1 cellular context compared by ENCODE assay signal in genomic region chr19:36054119-36054732, GRCh38.
TF ChIP-seq lines count a peak whose summit lies in the region.

THAP8 (minus strand) TSS chr19:36054285; CDS start chr19:36054217, 68 bp downstream.

TF ChIP-seq in HEK293, 187 proteins besides CTCF, POLR2A, EP300 and RAD21 (continued from another document):
- TF ChIP-seq, protein P1, sequence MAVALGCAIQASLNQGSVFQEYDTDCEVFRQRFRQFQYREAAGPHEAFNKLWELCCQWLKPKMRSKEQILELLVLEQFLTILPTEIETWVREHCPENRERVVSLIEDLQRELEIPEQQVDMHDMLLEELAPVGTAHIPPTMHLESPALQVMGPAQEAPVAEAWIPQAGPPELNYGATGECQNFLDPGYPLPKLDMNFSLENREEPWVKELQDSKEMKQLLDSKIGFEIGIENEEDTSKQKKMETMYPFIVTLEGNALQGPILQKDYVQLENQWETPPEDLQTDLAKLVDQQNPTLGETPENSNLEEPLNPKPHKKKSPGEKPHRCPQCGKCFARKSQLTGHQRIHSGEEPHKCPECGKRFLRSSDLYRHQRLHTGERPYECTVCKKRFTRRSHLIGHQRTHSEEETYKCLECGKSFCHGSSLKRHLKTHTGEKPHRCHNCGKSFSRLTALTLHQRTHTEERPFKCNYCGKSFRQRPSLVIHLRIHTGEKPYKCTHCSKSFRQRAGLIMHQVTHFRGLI (tag by site-specific recombination; IDR thresholded peaks at IDR 0.05) = peak; percentile 36; the same call in 1 of the 2 replicates
- TF ChIP-seq KLF8 (tag by site-specific recombination; IDR thresholded peaks at IDR 0.05) (peak; percentile 99), REST (tag by site-specific recombination; IDR thresholded peaks at IDR 0.05) (peak; percentile 77; the same call in 1 of the 2 replicates), ZNF2 (tag by site-specific recombination; IDR thresholded peaks at IDR 0.05) (peak; percentile 97), ZEB2 (tag by site-specific recombination; IDR thresholded peaks at IDR 0.05) (peak; percentile 97), ZNF521 (tag by site-specific recombination; IDR thresholded peaks at IDR 0.05) (no peak), ZNF426 (tag by site-specific recombination; IDR thresholded peaks at IDR 0.05) (no peak), ZBTB21 (tag by site-specific recombination; IDR thresholded peaks at IDR 0.05) (peak; percentile 95), ZNF24 (tag by site-specific recombination; IDR thresholded peaks at IDR 0.05) (peak; percentile 95), SETDB1 (IDR thresholded peaks at IDR 0.05; ENCODE audit: insufficient read length, low read length) (no peak), ZNF830 (tag by site-specific recombination; IDR thresholded peaks at IDR 0.05; ENCODE audit: low read depth) (no peak), BCL11A (tag by site-specific recombination; IDR thresholded peaks at IDR 0.05; ENCODE audit: low read depth) (peak; percentile 11; the same call in 1 of the 2 replicates), ZBTB20 (tag by site-specific recombination; IDR thresholded peaks at IDR 0.05) (peak; percentile 59; the same call in 1 of the 2 replicates), ZNF10 (tag by site-specific recombination; IDR thresholded peaks at IDR 0.05) (peak; percentile 68; the same call in 1 of the 2 replicates)
- TF ChIP-seq, protein P2, sequence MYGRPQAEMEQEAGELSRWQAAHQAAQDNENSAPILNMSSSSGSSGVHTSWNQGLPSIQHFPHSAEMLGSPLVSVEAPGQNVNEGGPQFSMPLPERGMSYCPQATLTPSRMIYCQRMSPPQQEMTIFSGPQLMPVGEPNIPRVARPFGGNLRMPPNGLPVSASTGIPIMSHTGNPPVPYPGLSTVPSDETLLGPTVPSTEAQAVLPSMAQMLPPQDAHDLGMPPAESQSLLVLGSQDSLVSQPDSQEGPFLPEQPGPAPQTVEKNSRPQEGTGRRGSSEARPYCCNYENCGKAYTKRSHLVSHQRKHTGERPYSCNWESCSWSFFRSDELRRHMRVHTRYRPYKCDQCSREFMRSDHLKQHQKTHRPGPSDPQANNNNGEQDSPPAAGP (tag by site-specific recombination; IDR thresholded peaks at IDR 0.05) = peak; percentile 99; the same call in 1 of the 2 replicates
- TF ChIP-seq, protein P3, sequence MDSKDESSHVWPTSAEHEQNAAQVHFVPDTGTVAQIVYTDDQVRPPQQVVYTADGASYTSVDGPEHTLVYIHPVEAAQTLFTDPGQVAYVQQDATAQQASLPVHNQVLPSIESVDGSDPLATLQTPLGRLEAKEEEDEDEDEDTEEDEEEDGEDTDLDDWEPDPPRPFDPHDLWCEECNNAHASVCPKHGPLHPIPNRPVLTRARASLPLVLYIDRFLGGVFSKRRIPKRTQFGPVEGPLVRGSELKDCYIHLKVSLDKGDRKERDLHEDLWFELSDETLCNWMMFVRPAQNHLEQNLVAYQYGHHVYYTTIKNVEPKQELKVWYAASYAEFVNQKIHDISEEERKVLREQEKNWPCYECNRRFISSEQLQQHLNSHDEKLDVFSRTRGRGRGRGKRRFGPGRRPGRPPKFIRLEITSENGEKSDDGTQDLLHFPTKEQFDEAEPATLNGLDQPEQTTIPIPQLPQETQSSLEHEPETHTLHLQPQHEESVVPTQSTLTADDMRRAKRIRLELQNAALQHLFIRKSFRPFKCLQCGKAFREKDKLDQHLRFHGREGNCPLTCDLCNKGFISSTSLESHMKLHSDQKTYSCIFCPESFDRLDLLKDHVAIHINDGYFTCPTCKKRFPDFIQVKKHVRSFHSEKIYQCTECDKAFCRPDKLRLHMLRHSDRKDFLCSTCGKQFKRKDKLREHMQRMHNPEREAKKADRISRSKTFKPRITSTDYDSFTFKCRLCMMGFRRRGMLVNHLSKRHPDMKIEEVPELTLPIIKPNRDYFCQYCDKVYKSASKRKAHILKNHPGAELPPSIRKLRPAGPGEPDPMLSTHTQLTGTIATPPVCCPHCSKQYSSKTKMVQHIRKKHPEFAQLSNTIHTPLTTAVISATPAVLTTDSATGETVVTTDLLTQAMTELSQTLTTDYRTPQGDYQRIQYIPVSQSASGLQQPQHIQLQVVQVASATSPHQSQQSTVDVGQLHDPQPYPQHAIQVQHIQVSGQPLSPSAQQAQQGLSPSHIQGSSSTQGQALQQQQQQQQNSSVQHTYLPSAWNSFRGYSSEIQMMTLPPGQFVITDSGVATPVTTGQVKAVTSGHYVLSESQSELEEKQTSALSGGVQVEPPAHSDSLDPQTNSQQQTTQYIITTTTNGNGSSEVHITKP (tag by site-specific recombination; IDR thresholded peaks at IDR 0.05) = peak; percentile 98
